In genomic region chr6:170545405-170545804, GRCh38 we compare ENCODE assay signal across 20 cellular contexts. TPM values are rescaled to one million over a fixed set of nuclear protein-coding genes. Genes with fewer than 3 reads are reported as not detected.
DNase-seq lines count a peak whose midpoint lies in the region; ATAC-seq, FAIRE-seq and TF ChIP-seq lines count a peak whose summit lies in the region.
"Had no signal": no experiment of that assay in that cellular context is flagged by ENCODE, and none has a peak within 500 bp of the region (broad histone marks: within the 10 kb centered on the region; RNA-seq: fewer than 3 reads in every experiment).

No MANE protein-coding gene starts in this region.

- FAIRE-seq in islet of Langerhans (lab: Jason Lieb, UNC) = peak; percentile 24

- DNase-seq in DMS53 (lab: John Stamatoyannopoulos, UW) (peak; percentile 94), NCI-H1105 (lab: John Stamatoyannopoulos, UW) (peak; percentile 76), NCI-H774 (lab: John Stamatoyannopoulos, UW) (peak; percentile 92), epidermal melanocyte (ENCODE audit: insufficient read length, low spot score) (no peak), stomach (no peak), foreskin keratinocyte (no peak)
- DNase-seq: activated CD4-positive, CD25-positive, alpha-beta regulatory T cell; body of pancreas; cortex of kidney; H7; left cardiac atrium; mucosa of descending colon; NCI-H1048; NCI-H446 treated with DMSO at 0.1 percent for 48 hours; retina had no signal

- no peak overlapping the region for H3K4me3 ChIP-seq in stomach
- H3K4me3 ChIP-seq: body of pancreas, mucosa of descending colon, tibial nerve had no signal

- ATAC-seq in HG03469 (IDR thresholded peaks at IDR 0.05; ENCODE audit: unreplicated experiment) (no peak), foreskin keratinocyte (no peak)
- ATAC-seq: activated naive CD4-positive, alpha-beta T cell treated with anti-CD3 and anti-CD28 coated beads, Interleukin-2, amount 50 U/mL, for 72 hours; body of pancreas; mucosa of descending colon; stimulated activated memory B cell treated with anti-CD40 and anti-IgM and Interleukin-4, amounts not matched to agents 10 μg/mL and 1 μg/mL and 100 μg/mL, for 72 hours had no signal

- H3K9me3 ChIP-seq in stomach = no peaks in the 10 kb centered on the region
- H3K9me3 ChIP-seq: body of pancreas, mucosa of descending colon, tibial nerve had no signal

- H3K4me1 ChIP-seq in stomach = peaks cover 7 to 38% (median 23%) of the 10 kb centered on the region in 4 donors
- H3K4me1 ChIP-seq in foreskin keratinocyte = no peaks in the 10 kb centered on the region

- no peak for TF ChIP-seq CTCF in stomach (IDR thresholded peaks at IDR 0.05)
- TF ChIP-seq CTCF in foreskin keratinocyte (conservative IDR thresholded peaks at IDR 0.05) = no peak

- WGBS in stomach, 5 donors = 6 to 39% (median 15%) methylated on average over 2 of the region's 2 CpGs

- H3K36me3 ChIP-seq in stomach = peaks cover 64 to 100% (median 99%) of the 10 kb centered on the region in 4 donors

- TF ChIP-seq POLR2A in stomach (IDR thresholded peaks at IDR 0.05) = no peak

- intact Hi-C loops in stomach (cut with DNase I; ENCODE audit: low total_unique reads) = no loop called here

- TF ChIP-seq EP300 in stomach (IDR thresholded peaks at IDR 0.05) = no peak

- no peaks in the 10 kb centered on the region for H3K27me3 ChIP-seq in stomach
- H3K27me3 ChIP-seq in foreskin keratinocyte = no peaks in the 10 kb centered on the region
- H3K27me3 ChIP-seq: body of pancreas, tibial nerve had no signal

- H3K27ac ChIP-seq in stomach (no peak overlapping the region), foreskin keratinocyte (no peak overlapping the region)
- H3K27ac ChIP-seq: body of pancreas, tibial nerve had no signal

RNA-seq across cellular contexts. Expression of gene PSMB1, which starts 7.7 kb away (rescaled TPM):
- 100 to 1,000 TPM in 3 of 5 donors, 10 to 100 TPM in 2; 36.5 to 294 (median 112) TPM for total RNA-seq in stomach
- 100 to 1,000 TPM; 206 to 304 (median 263) TPM for polyA plus RNA-seq in stomach
- total RNA-seq in foreskin keratinocyte = 267 and 268 TPM in 2 replicates
- polyA plus RNA-seq in foreskin keratinocyte = 347 and 363 TPM in 2 replicates

RNA-seq across cellular contexts. Expression of gene TBP, which starts 8.8 kb away (rescaled TPM):
- total RNA-seq in stomach = 10 to 100 TPM; 12.2 to 50.2 (median 17.7) TPM
- 1 to 10 TPM; 6.2 to 9.3 (median 8.5) TPM for polyA plus RNA-seq in stomach
- 16.2 and 17.4 TPM in 2 replicates for total RNA-seq in foreskin keratinocyte
- polyA plus RNA-seq in foreskin keratinocyte = 13.2 and 14.1 TPM in 2 replicates

RNA-seq across cellular contexts. Expression of gene PDCD2, which starts 39.0 kb away (rescaled TPM):
- total RNA-seq in stomach = 100 to 1,000 TPM in 1 of 5 donors, 10 to 100 TPM in 4; 38.2 to 209 (median 69.0) TPM
- 10 to 100 TPM; 54.2 to 73.2 (median 66.9) TPM for polyA plus RNA-seq in stomach
- 75.1 and 78.4 TPM in 2 replicates for total RNA-seq in foreskin keratinocyte
- 83.6 and 89.1 TPM in 2 replicates for polyA plus RNA-seq in foreskin keratinocyte

Comparison
In these comparisons a context has a peak if more than half of its experiments do, and no peak if none do; other contexts are left out.
1. DNase-seq: peak in DMS53 (single experiment), NCI-H1105 (single experiment) and NCI-H774 (single experiment); none in epidermal melanocyte (single experiment), stomach (single experiment) and foreskin keratinocyte (0 of 2).